ENCODE assay signal across 6 cellular contexts in the genomic region with DNA sequence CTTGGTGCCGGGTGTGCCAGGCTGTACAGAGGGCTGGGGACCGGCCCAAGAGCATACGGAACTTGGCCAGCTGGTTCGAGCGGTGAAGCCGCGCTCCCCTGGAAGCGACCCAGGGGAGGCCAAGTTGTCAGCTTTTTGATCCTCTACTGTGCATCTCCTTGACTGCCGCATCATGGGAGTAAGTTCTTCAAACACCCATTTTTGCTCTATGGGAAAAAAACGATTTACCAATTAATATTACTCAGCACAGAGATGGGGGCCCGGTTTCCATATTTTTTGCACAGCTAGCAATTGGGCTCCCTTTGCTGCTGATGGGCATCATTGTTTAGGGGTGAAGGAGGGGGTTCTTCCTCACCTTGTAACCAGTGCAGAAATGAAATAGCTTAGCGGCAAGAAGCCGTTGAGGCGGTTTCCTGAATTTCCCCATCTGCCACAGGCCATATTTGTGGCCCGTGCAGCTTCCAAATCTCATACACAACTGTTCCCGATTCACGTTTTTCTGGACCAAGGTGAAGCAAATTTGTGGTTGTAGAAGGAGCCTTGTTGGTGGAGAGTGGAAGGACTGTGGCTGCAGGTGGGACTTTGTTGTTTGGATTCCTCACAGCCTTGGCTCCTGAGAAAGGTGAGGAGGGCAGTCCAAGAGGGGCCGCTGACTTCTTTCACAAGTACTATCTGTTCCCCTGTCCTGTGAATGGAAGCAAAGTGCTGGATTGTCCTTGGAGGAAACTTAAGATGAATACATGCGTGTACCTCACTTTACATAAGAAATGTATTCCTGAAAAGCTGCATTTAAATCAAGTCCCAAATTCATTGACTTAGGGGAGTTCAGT. TPM values are rescaled to one million over a fixed set of nuclear protein-coding genes. Genes with fewer than 3 reads are reported as not detected.
DNase-seq lines count a peak whose midpoint lies in the region; ATAC-seq lines count a peak whose summit lies in the region.

No MANE protein-coding gene starts in this region.

- H3K36me3 Mint-ChIP-seq in activated CD8-positive, alpha-beta T cell treated with anti-CD3 and anti-CD28 coated beads, Interleukin-2, amount 10 ng/mL, durations not matched to agents 7 days and 5 days (ENCODE audit: low read depth), result peaks cover 18% of the 10 kb centered on the region

- H3K4me1 ChIP-seq in ES-I3 (ENCODE audit: insufficient read depth, low read length) (no peaks in the 10 kb centered on the region), muscle layer of colon (ENCODE audit: insufficient read depth, low read length) (peaks cover 38% of the 10 kb centered on the region), Karpas-422 (ENCODE audit: low read length) (peaks cover 10% of the 10 kb centered on the region)

- H3K4me3 ChIP-seq in muscle layer of colon (ENCODE audit: low read depth in 1 of 2, low read length in 2 of 2), result peak overlapping the region; percentile 61 to 63
- no peak overlapping the region for H3K4me3 ChIP-seq in Karpas-422 (ENCODE audit: low read length)

- H3K9me2 ChIP-seq in Karpas-422 (replicated peaks; ENCODE audit: insufficient read depth, low read length), result no peaks in the 10 kb centered on the region

- CTCF ChIA-PET in activated CD8-positive, alpha-beta T cell treated with anti-CD3 and anti-CD28 coated beads, Interleukin-2, amount 10 ng/mL, durations not matched to agents 7 days and 5 days (lab: Charles Lee), result interaction anchor here (1.2 kb wide), 1 partner anchor 26 kb away, joined by 4 read pairs; no protein-coding TSS in a partner anchor

- H3K27me3 ChIP-seq in muscle layer of colon (ENCODE audit: control insufficient read depth in 1 of 2, insufficient read depth in 2 of 2, low read length in 2 of 2), result no peaks in the 10 kb centered on the region
- no peaks in the 10 kb centered on the region for H3K27me3 ChIP-seq in Karpas-422 (ENCODE audit: low read length)

- no peaks in the 10 kb centered on the region for H3K9me3 ChIP-seq in ES-I3 (ENCODE audit: control insufficient read depth, insufficient read depth, low read length)
- no peaks in the 10 kb centered on the region for H3K9me3 ChIP-seq in muscle layer of colon (ENCODE audit: low read length)
- no peaks in the 10 kb centered on the region for H3K9me3 ChIP-seq in Karpas-422 (ENCODE audit: low read length)

- no peak overlapping the region for H3K4me2 ChIP-seq in Karpas-422 (ENCODE audit: low read depth, low read length, poor library complexity, severe bottlenecking)

- H3K9me3 Mint-ChIP-seq in activated CD8-positive, alpha-beta T cell treated with anti-CD3 and anti-CD28 coated beads, Interleukin-2, amount 10 ng/mL, durations not matched to agents 7 days and 5 days (ENCODE audit: insufficient read depth), result no peaks in the 10 kb centered on the region

- no peaks in the 10 kb centered on the region for H4K20me1 ChIP-seq in Karpas-422 (ENCODE audit: insufficient read depth, low read depth, low read length)

- no peak for ATAC-seq in activated CD8-positive, alpha-beta T cell treated with anti-CD3 and anti-CD28 coated beads, Interleukin-2, amount 10 ng/mL, durations not matched to agents 7 days and 5 days
- ATAC-seq in HG03460 (IDR thresholded peaks at IDR 0.05; ENCODE audit: unreplicated experiment) (no peak), HG03108 (IDR thresholded peaks at IDR 0.05; ENCODE audit: unreplicated experiment) (no peak)

- peak overlapping the region; percentile 77 for H3K27ac Mint-ChIP-seq in activated CD8-positive, alpha-beta T cell treated with anti-CD3 and anti-CD28 coated beads, Interleukin-2, amount 10 ng/mL, durations not matched to agents 7 days and 5 days

- POLR2A ChIA-PET in activated CD8-positive, alpha-beta T cell treated with anti-CD3 and anti-CD28 coated beads, Interleukin-2, amount 10 ng/mL, durations not matched to agents 7 days and 5 days (lab: Charles Lee), result no interaction called here

- no peaks in the 10 kb centered on the region for H3K36me3 ChIP-seq in ES-I3 (ENCODE audit: insufficient read depth, low read length)
- H3K36me3 ChIP-seq in muscle layer of colon (ENCODE audit: insufficient read depth, low read length), result peaks cover 5% of the 10 kb centered on the region
- no peaks in the 10 kb centered on the region for H3K36me3 ChIP-seq in Karpas-422 (ENCODE audit: insufficient read depth, low read length)

- peak overlapping the region; percentile 77 for H3K9ac ChIP-seq in ES-I3 (ENCODE audit: low read depth, low read length)
- no peak overlapping the region for H3K9ac ChIP-seq in muscle layer of colon (ENCODE audit: low read length)
- no peak overlapping the region for H3K9ac ChIP-seq in Karpas-422 (ENCODE audit: low read length)

- DNase-seq in activated CD8-positive, alpha-beta T cell treated with anti-CD3 and anti-CD28 coated beads, Interleukin-2, amount 10 ng/mL, durations not matched to agents 7 days and 5 days, result no peak
- DNase-seq in Karpas-422, result no peak

- H3K27me3 Mint-ChIP-seq in activated CD8-positive, alpha-beta T cell treated with anti-CD3 and anti-CD28 coated beads, Interleukin-2, amount 10 ng/mL, durations not matched to agents 7 days and 5 days (ENCODE audit: low read depth), result no peaks in the 10 kb centered on the region

- no peak overlapping the region for H3K27ac ChIP-seq in muscle layer of colon (ENCODE audit: low read depth, low read length)
- no peak overlapping the region for H3K27ac ChIP-seq in Karpas-422 (ENCODE audit: low read length)

- peaks cover 38% of the 10 kb centered on the region for H3K4me1 Mint-ChIP-seq in activated CD8-positive, alpha-beta T cell treated with anti-CD3 and anti-CD28 coated beads, Interleukin-2, amount 10 ng/mL, durations not matched to agents 7 days and 5 days (ENCODE audit: low read depth)

- no peaks in the 10 kb centered on the region for H3K79me2 ChIP-seq in Karpas-422 (ENCODE audit: low read length)

- H2AFZ ChIP-seq in Karpas-422 (ENCODE audit: low read length), result no peak overlapping the region

- H3K4me3 Mint-ChIP-seq in activated CD8-positive, alpha-beta T cell treated with anti-CD3 and anti-CD28 coated beads, Interleukin-2, amount 10 ng/mL, durations not matched to agents 7 days and 5 days, result peak overlapping the region; percentile 75

RNA-seq across cellular contexts. Expression of gene FUT4, which starts 2.1 kb away (rescaled TPM):
- total RNA-seq in activated CD8-positive, alpha-beta T cell treated with anti-CD3 and anti-CD28 coated beads, Interleukin-2, amount 10 ng/mL, durations not matched to agents 7 days and 5 days, result 1 to 10 TPM; 6.5 to 7.0 TPM
- total RNA-seq in Karpas-422 (2014; rRNA removed; shearing (Covaris generic); ENCODE audit: low replicate concordance), result 0.34 and 0.90 TPM in 2 replicates

RNA-seq across cellular contexts. Expression of gene PIWIL4, which starts 21.3 kb away (rescaled TPM):
- total RNA-seq in activated CD8-positive, alpha-beta T cell treated with anti-CD3 and anti-CD28 coated beads, Interleukin-2, amount 10 ng/mL, durations not matched to agents 7 days and 5 days, result under 1 TPM; 0.39 to 0.53 TPM
- 0.30 TPM in 1 of 2 replicates, not detected in the other for total RNA-seq in Karpas-422 (2014; rRNA removed; shearing (Covaris generic); ENCODE audit: low replicate concordance)

RNA-seq across cellular contexts. Expression of gene C11orf97, which starts 33.6 kb away (rescaled TPM):
- total RNA-seq in activated CD8-positive, alpha-beta T cell treated with anti-CD3 and anti-CD28 coated beads, Interleukin-2, amount 10 ng/mL, durations not matched to agents 7 days and 5 days, result not detected
- total RNA-seq in Karpas-422 (2014; rRNA removed; shearing (Covaris generic); ENCODE audit: low replicate concordance), result not detected in 2 replicates

RNA-seq across cellular contexts. Expression of gene ANKRD49, which starts 52.1 kb away (rescaled TPM):
- total RNA-seq in activated CD8-positive, alpha-beta T cell treated with anti-CD3 and anti-CD28 coated beads, Interleukin-2, amount 10 ng/mL, durations not matched to agents 7 days and 5 days, result 10 to 100 TPM; 19.9 to 25.2 TPM
- 60.8 and 112 TPM in 2 replicates for total RNA-seq in Karpas-422 (2014; rRNA removed; shearing (Covaris generic); ENCODE audit: low replicate concordance)

RNA-seq across cellular contexts. Expression of gene MRE11, which starts 52.2 kb away (rescaled TPM):
- total RNA-seq in activated CD8-positive, alpha-beta T cell treated with anti-CD3 and anti-CD28 coated beads, Interleukin-2, amount 10 ng/mL, durations not matched to agents 7 days and 5 days, result 10 to 100 TPM; 35.8 to 36.5 TPM
- 64.5 and 115 TPM in 2 replicates for total RNA-seq in Karpas-422 (2014; rRNA removed; shearing (Covaris generic); ENCODE audit: low replicate concordance)
